In genomic region chr11:44823006-44823405, GRCh38 we compare ENCODE assay signal across 12 cellular contexts.
DNase-seq lines count a peak whose midpoint lies in the region; ATAC-seq and TF ChIP-seq lines count a peak whose summit lies in the region.
"Had no signal": no experiment of that assay in that cellular context is flagged by ENCODE, and none has a peak within 500 bp of the region (broad histone marks: within the 10 kb centered on the region; RNA-seq: fewer than 3 reads in every experiment).

No MANE protein-coding gene starts in this region.

- H3K27me3 Mint-ChIP-seq in natural killer cell treated with Interleukin-12 subunit alpha and Interleukin-12 subunit beta and Interleukin-15 and Interleukin-18, amount 100 ng/mL, for 72 hours: peaks cover 0 to 9% of the 10 kb centered on the region in 2 donors

- no peak for ATAC-seq in HG03439 (IDR thresholded peaks at IDR 0.05; ENCODE audit: unreplicated experiment)
- ATAC-seq in HG02642 (IDR thresholded peaks at IDR 0.05; ENCODE audit: poor library complexity, unreplicated experiment): no peak
- ATAC-seq in natural killer cell treated with Interleukin-12 subunit alpha and Interleukin-12 subunit beta and Interleukin-15 and Interleukin-18, amount 100 ng/mL, for 72 hours: no peak

- H3K27me3 ChIP-seq in WERI-Rb-1 (ENCODE audit: insufficient read depth, low read depth, severe bottlenecking) (no peaks in the 10 kb centered on the region), kidney epithelial cell (ENCODE audit: control insufficient read depth, insufficient read depth, low read length) (no peaks in the 10 kb centered on the region)

- DNase-seq in AG09309 (ENCODE audit: low read depth) (no peak), WERI-Rb-1 (no peak), kidney epithelial cell (ENCODE audit: low read depth) (no peak), amniotic stem cell (lab: John Stamatoyannopoulos, UW) (no peak)
- DNase-seq in natural killer cell treated with Interleukin-12 subunit alpha and Interleukin-12 subunit beta and Interleukin-15 and Interleukin-18, amount 100 ng/mL, for 72 hours (ENCODE audit: low spot score): no peak
- DNase-seq: activated CD4-positive, alpha-beta T cell treated with anti-CD3 and anti-CD28 coated beads for 4 hours; DMS79; Right ventricle myocardium superior had no signal

- H3K4me3 ChIP-seq in AG09309 (ENCODE audit: control insufficient read depth, low read depth, low read length) (no peak overlapping the region), WERI-Rb-1 (ENCODE audit: low read depth, low read length) (no peak overlapping the region), kidney epithelial cell (ENCODE audit: low read depth, low read length) (no peak overlapping the region)
- H3K4me3 ChIP-seq: lung had no signal

- no peak overlapping the region for H3K27ac Mint-ChIP-seq in natural killer cell treated with Interleukin-12 subunit alpha and Interleukin-12 subunit beta and Interleukin-15 and Interleukin-18, amount 100 ng/mL, for 72 hours

- H3K9me3 Mint-ChIP-seq in natural killer cell treated with Interleukin-12 subunit alpha and Interleukin-12 subunit beta and Interleukin-15 and Interleukin-18, amount 100 ng/mL, for 72 hours: no peaks in the 10 kb centered on the region

- H3K9me3 ChIP-seq in WERI-Rb-1 (ENCODE audit: severe bottlenecking): peaks cover 3% of the 10 kb centered on the region

- no peaks in the 10 kb centered on the region for H3K36me3 Mint-ChIP-seq in natural killer cell treated with Interleukin-12 subunit alpha and Interleukin-12 subunit beta and Interleukin-15 and Interleukin-18, amount 100 ng/mL, for 72 hours

- no peak overlapping the region for H3K27ac ChIP-seq in WERI-Rb-1

- peak; percentile 40 for TF ChIP-seq CTCF in AG09309 (IDR thresholded peaks at IDR 0.05; ENCODE audit: control insufficient read depth, insufficient read depth, low read depth, low read length, missing control alignments)
- TF ChIP-seq CTCF in GM12874 (IDR thresholded peaks at IDR 0.05; ENCODE audit: insufficient read depth, low read depth, low read length): peak; percentile 57
- TF ChIP-seq CTCF in WERI-Rb-1 (IDR thresholded peaks at IDR 0.05; ENCODE audit: low read depth, low read length): peak; percentile 61
- peak; percentile 10 for TF ChIP-seq CTCF in kidney epithelial cell (IDR thresholded peaks at IDR 0.05; ENCODE audit: insufficient read depth, low read length, poor library complexity, severe bottlenecking)

- H3K36me3 ChIP-seq in WERI-Rb-1: no peaks in the 10 kb centered on the region; the same call in 1 of the 2 replicates
- H3K36me3 ChIP-seq in kidney epithelial cell (ENCODE audit: control insufficient read depth, insufficient read depth, low read length): no peaks in the 10 kb centered on the region

- no peak overlapping the region for H3K4me3 Mint-ChIP-seq in natural killer cell treated with Interleukin-12 subunit alpha and Interleukin-12 subunit beta and Interleukin-15 and Interleukin-18, amount 100 ng/mL, for 72 hours

- peaks cover 0 to 5% of the 10 kb centered on the region in 2 donors for H3K4me1 Mint-ChIP-seq in natural killer cell treated with Interleukin-12 subunit alpha and Interleukin-12 subunit beta and Interleukin-15 and Interleukin-18, amount 100 ng/mL, for 72 hours (ENCODE audit: low read depth in 2 of 2)

Comparison
In these comparisons a context has a peak if more than half of its experiments do, and no peak if none do; other contexts are left out.
1. CTCF ChIP-seq: peak in every context shown above with its lines; median percentile 61 in WERI-Rb-1; 57 in GM12874; 40 in AG09309; 10 in kidney epithelial cell.